21 cellular contexts compared by ENCODE assay signal in genomic region chr5:16505140-16505891, GRCh38. TPM values are rescaled to one million over a fixed set of nuclear protein-coding genes. Genes with fewer than 3 reads are reported as not detected.
DNase-seq lines count a peak whose midpoint lies in the region; ATAC-seq and TF ChIP-seq lines count a peak whose summit lies in the region.
"Had no signal": no experiment of that assay in that cellular context is flagged by ENCODE, and none has a peak within 500 bp of the region (broad histone marks: within the 10 kb centered on the region; RNA-seq: fewer than 3 reads in every experiment).

No MANE protein-coding gene starts in this region.

- H3K27me3 Mint-ChIP-seq in Calu3 (ENCODE audit: unreplicated experiment): no peaks in the 10 kb centered on the region
- H3K27me3 Mint-ChIP-seq: IgD-negative memory B cell had no signal

- peak overlapping the region; percentile 6 for H3K27ac Mint-ChIP-seq in Calu3 (ENCODE audit: unreplicated experiment)
- H3K27ac Mint-ChIP-seq: H9, IgD-negative memory B cell had no signal

- no peak overlapping the region for H3K4me3 Mint-ChIP-seq in Calu3 (ENCODE audit: low read depth, unreplicated experiment)
- H3K4me3 Mint-ChIP-seq: CD8-positive, alpha-beta T cell; H9; IgD-negative memory B cell had no signal

- H3K27ac ChIP-seq in heart right ventricle: peak overlapping the region; percentile 37 to 96 (median 88)
- peak overlapping the region; percentile 95 for H3K27ac ChIP-seq in psoas muscle
- H3K27ac ChIP-seq: A549, BLaER1, HL-60 had no signal

- no peaks in the 10 kb centered on the region for H3K27me3 ChIP-seq in heart right ventricle
- no peaks in the 10 kb centered on the region for H3K27me3 ChIP-seq in psoas muscle (ENCODE audit: insufficient read depth in 3 of 3, low read length in 2 of 3)
- H3K27me3 ChIP-seq: BLaER1 had no signal

- no TSS peak for BruUV-seq in Calu3 (replicated peaks; lab: Mats Ljungman, UMichigan)

- no peaks in the 10 kb centered on the region for H3K9me3 Mint-ChIP-seq in Calu3 (ENCODE audit: low read depth, unreplicated experiment)
- H3K9me3 Mint-ChIP-seq: CD8-positive, alpha-beta T cell; H9 had no signal

- peak; percentile 3 to 59 (median 23) for ATAC-seq in heart right ventricle
- peak in 2 of 4 donors; percentile 37 to 49 for ATAC-seq in psoas muscle
- no peak for ATAC-seq in GM21423 (IDR thresholded peaks at IDR 0.05; ENCODE audit: unreplicated experiment)
- ATAC-seq: A549; CD8-positive, alpha-beta T cell had no signal

- DNase-seq in Calu3 (no peak), RPMI8226 (peak; percentile 2), heart right ventricle (no peak), psoas muscle (peak in 1 of 2 donors; percentile 66), NCI-H2196 (lab: John Stamatoyannopoulos, UW; ENCODE audit: unreplicated experiment) (no peak), HCEC 1CT (no peak)
- DNase-seq: CD8-positive, alpha-beta T cell; H9; Kasumi-1; MM.1S; NCI-H1092; NCI-H1436 treated with DMSO at 0.1 percent for 48 hours; NCI-H2029 treated with DMSO at 0.1 percent for 48 hours; NCI-H2171 treated with DMSO at 0.1 percent for 48 hours; NCI-H446 treated with DMSO at 0.1 percent for 48 hours; SIG-M5 had no signal

- peaks cover 42% of the 10 kb centered on the region for H3K4me1 Mint-ChIP-seq in Calu3 (ENCODE audit: low read depth, unreplicated experiment)

- H3K4me1 ChIP-seq in heart right ventricle (peaks cover 0 to 56% (median 10%) of the 10 kb centered on the region in 9 donors), psoas muscle (peaks cover 35% of the 10 kb centered on the region)
- H3K4me1 ChIP-seq: A549, BLaER1 had no signal

- intact Hi-C loops in Calu3 (cut with micrococcal nuclease; ENCODE audit: unreplicated experiment): loop anchor here (5.0 kb wide), 1 partner anchor 47 kb away; no protein-coding TSS in a partner anchor
- intact Hi-C loops in heart right ventricle (cut with DNase I): loop anchor here in 3 of 10 donors (5.0 kb wide), 3 partner anchors 37 to 47 kb away; no protein-coding TSS in a partner anchor
- intact Hi-C loops in psoas muscle (cut with DNase I): loop anchor here in 1 of 2 donors (5.0 kb wide), 1 partner anchor 42 kb away; no protein-coding TSS in a partner anchor

- H3K36me3 Mint-ChIP-seq in Calu3 (ENCODE audit: insufficient read depth, unreplicated experiment): peaks cover 27% of the 10 kb centered on the region
- H3K36me3 Mint-ChIP-seq: IgD-negative memory B cell had no signal

- no peaks in the 10 kb centered on the region for H3K36me3 ChIP-seq in heart right ventricle
- peaks cover 0 to 17% of the 10 kb centered on the region in 2 donors for H3K36me3 ChIP-seq in psoas muscle (ENCODE audit: insufficient read depth in 1 of 2, low read depth in 1 of 2)

- WGBS in heart right ventricle, 2 donors: 59 to 60% methylated on average over 17 of the region's 17 CpGs
- 49 to 54% (median 51%) methylated on average over 17 of the region's 17 CpGs for WGBS in psoas muscle, 3 donors

- H3K4me3 ChIP-seq in heart right ventricle: peak overlapping the region; percentile 2 to 60 (median 48)
- peak overlapping the region; percentile 68 for H3K4me3 ChIP-seq in psoas muscle
- H3K4me3 ChIP-seq: A549, BLaER1 had no signal

- TF ChIP-seq CTCF in Calu3 (IDR thresholded peaks at IDR 0.05; ENCODE audit: unreplicated experiment) (no peak), heart right ventricle (IDR thresholded peaks at IDR 0.05) (no peak), psoas muscle (IDR thresholded peaks at IDR 0.05) (no peak)

- CTCF ChIA-PET in Calu3 (lab: Charles Lee): no interaction called here

- H3K9me3 ChIP-seq in heart right ventricle (no peaks in the 10 kb centered on the region), psoas muscle (no peaks in the 10 kb centered on the region)
- H3K9me3 ChIP-seq: A549, BLaER1 had no signal

RNA-seq across cellular contexts. Expression of gene ZNF622, which starts 39.7 kb away (rescaled TPM):
- total RNA-seq in Calu3 (2022) (28.6 and 31.5 TPM in 2 replicates), heart right ventricle (10 to 100 TPM; 41.9 to 74.0 (median 54.9) TPM), psoas muscle (10 to 100 TPM; 11.8 to 77.2 (median 24.7) TPM)
- polyA plus RNA-seq in heart right ventricle (100 to 1,000 TPM in 1 of 2 donors, 10 to 100 TPM in 1; 29.6 to 103 TPM), psoas muscle (100 to 1,000 TPM in 1 of 3 donors, 10 to 100 TPM in 2; 43.5 to 142 (median 75.8) TPM)
